Comparison of ENCODE assay signal across 17 cellular contexts in the genomic region with DNA sequence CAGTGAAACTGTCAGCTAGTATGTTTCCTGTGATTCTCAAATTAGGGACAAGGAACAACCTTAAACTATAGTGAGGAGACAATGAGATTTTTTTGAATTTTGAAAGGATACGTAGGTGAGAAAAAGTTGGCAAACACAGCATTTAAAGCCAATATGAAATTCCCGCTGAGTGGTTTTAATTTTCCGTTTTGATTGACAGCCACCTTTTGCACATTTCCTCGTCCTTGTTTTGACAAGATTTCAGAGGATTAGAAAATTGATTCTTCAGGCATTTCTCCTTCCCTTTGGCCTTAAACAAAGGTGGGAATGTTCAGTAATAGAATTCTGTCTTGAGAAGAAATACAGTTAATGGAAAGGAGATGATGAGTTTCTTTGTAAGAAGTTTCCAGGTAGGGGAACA. TPM values are rescaled to one million over a fixed set of nuclear protein-coding genes. Genes with fewer than 3 reads are reported as not detected.
DNase-seq lines count a peak whose midpoint lies in the region; ATAC-seq, FAIRE-seq and TF ChIP-seq lines count a peak whose summit lies in the region.
"Had no signal": no experiment of that assay in that cellular context is flagged by ENCODE, and none has a peak within 500 bp of the region (broad histone marks: within the 10 kb centered on the region; RNA-seq: fewer than 3 reads in every experiment).

No MANE protein-coding gene starts in this region.

- RAD21 ChIA-PET in GM12878 (lab: Charles Lee; ENCODE audit: unreplicated experiment) = no interaction called here

- H3K27me3 ChIP-seq in GM12878 (replicated peaks in 1 of 2; ENCODE audit: control insufficient read depth in 2 of 2, insufficient read depth in 2 of 2, low read length in 1 of 2) (no peaks in the 10 kb centered on the region), neural cell (ENCODE audit: insufficient read depth, low read depth, low read length) (no peaks in the 10 kb centered on the region), right atrium auricular region (no peaks in the 10 kb centered on the region)
- H3K27me3 ChIP-seq: BE2C had no signal

- no peaks in the 10 kb centered on the region for H3K36me3 ChIP-seq in HEK293 (ENCODE audit: control insufficient read depth in 2 of 2, insufficient read depth in 1 of 2, low read length in 2 of 2)
- H3K36me3 ChIP-seq in GM12878 (ENCODE audit: control insufficient read depth in 2 of 2, insufficient read depth in 2 of 2, low read length in 1 of 2) = no peaks in the 10 kb centered on the region
- H3K36me3 ChIP-seq in neural cell (ENCODE audit: insufficient read depth, low read length) = no peaks in the 10 kb centered on the region
- no peaks in the 10 kb centered on the region for H3K36me3 ChIP-seq in right atrium auricular region
- H3K36me3 ChIP-seq: BE2C had no signal

- FAIRE-seq in GM12878 (lab: Jason Lieb, UNC) = no peak
- FAIRE-seq: D721Med, GM12892 had no signal

- 70% methylated on average over 4 of the region's 4 CpGs for WGBS in GM12878 (ENCODE audit: insufficient coverage, insufficient replicate concordance, low lambda C conversion rate, missing lambda C conversion rate)

- SMC1A ChIA-PET in GM12878 (lab: Charles Lee; ENCODE audit: uncharacterized antibody, unreplicated experiment) = interaction anchor here (1.1 kb wide), 1 partner anchor 34 kb away, joined by 4 read pairs; no protein-coding TSS in a partner anchor

- TF ChIP-seq POLR2A in GM12878 (IDR thresholded peaks at IDR 0.05; ENCODE audit: low read depth, low read length) = no peak

- H3K79me2 ChIP-seq in GM12878 (ENCODE audit: control insufficient read depth, insufficient read depth, low read length) = peaks cover 54% of the 10 kb centered on the region
- H3K79me2 ChIP-seq in neural cell (replicated peaks; ENCODE audit: insufficient read depth, low read length) = peaks cover 94% of the 10 kb centered on the region

- no peaks in the 10 kb centered on the region for H3K9me2 ChIP-seq in neural cell (ENCODE audit: insufficient read depth, low read length)

- no peak overlapping the region for H3K4me2 ChIP-seq in GM12878 (ENCODE audit: control insufficient read depth, insufficient read depth)
- H3K4me2 ChIP-seq in neural cell (ENCODE audit: low read length) = peak overlapping the region; percentile 21
- H3K4me2 ChIP-seq: KMS-11 had no signal

- H2AFZ ChIP-seq in GM12878 (ENCODE audit: control insufficient read depth, low read depth, low read length) (no peak overlapping the region), neural cell (ENCODE audit: low read depth, low read length) (no peak overlapping the region)

- H4K20me1 ChIP-seq in GM12878 (ENCODE audit: control insufficient read depth, insufficient read depth) (no peaks in the 10 kb centered on the region), neural cell (ENCODE audit: insufficient read depth) (peaks cover 60% of the 10 kb centered on the region)

- in situ Hi-C loops in GM12878 (cut with MboI) = no loop called here

- TF ChIP-seq RAD21 in GM12878 (IDR thresholded peaks at IDR 0.05; ENCODE audit: insufficient read depth, low read depth, low read length) (no peak), neural cell (conservative IDR thresholded peaks at IDR 0.05) (no peak)

- H3K27ac ChIP-seq in HEK293 (ENCODE audit: extremely low read depth, low read depth, low read length) (no peak overlapping the region), GM12878 (ENCODE audit: control insufficient read depth, insufficient read depth) (no peak overlapping the region), neural cell (ENCODE audit: low read length) (no peak overlapping the region), right atrium auricular region (no peak overlapping the region)
- H3K27ac ChIP-seq: C4-2B, KMS-11 had no signal

- H3K9me3 ChIP-seq in HEK293 (ENCODE audit: control insufficient read depth, insufficient read depth, low read depth, low read length) (no peaks in the 10 kb centered on the region), GM12878 (replicated peaks; ENCODE audit: control insufficient read depth, insufficient read depth, low read length) (no peaks in the 10 kb centered on the region; the same call in 2 of the 3 replicates), neural cell (ENCODE audit: low read length) (no peaks in the 10 kb centered on the region), right atrium auricular region (no peaks in the 10 kb centered on the region)
- H3K9me3 ChIP-seq: BE2C, Caco-2 had no signal

- H3K4me3 ChIP-seq in HEK293 (ENCODE audit: low read depth, low read length) = no peak overlapping the region
- H3K4me3 ChIP-seq in GM12878 = no peak overlapping the region
- no peak overlapping the region for H3K4me3 ChIP-seq in neural cell (ENCODE audit: low read length)
- no peak overlapping the region for H3K4me3 ChIP-seq in right atrium auricular region

- H3K4me1 ChIP-seq in HEK293 (ENCODE audit: control insufficient read depth, insufficient read depth, low read length) (0 out of 2 replicates have a peak, but pooled peaks cover 12% of the 10 kb centered on the region), GM12878 (ENCODE audit: control insufficient read depth, insufficient read depth, low read length) (peaks cover 18% of the 10 kb centered on the region), right atrium auricular region (peaks cover 0 to 28% of the 10 kb centered on the region in 2 donors)

- intact Hi-C loops in GM12878 (cut with micrococcal nuclease; ENCODE audit: unreplicated experiment) = no loop called here

- no peak for DNase-seq in GM12878 (ENCODE audit: low read depth, low spot score)
- DNase-seq in GM19240 (ENCODE audit: insufficient read length, low spot score) = no peak
- no peak for DNase-seq in right atrium auricular region (ENCODE audit: low spot score)
- DNase-seq in NCI-H345 (lab: John Stamatoyannopoulos, UW) = no peak
- DNase-seq: ACHN; BE2C; Caco-2; CD4-positive, alpha-beta T cell; GOT3; H7 had no signal

- peaks cover 4% of the 10 kb centered on the region for H3F3A ChIP-seq in neural cell (ENCODE audit: insufficient read depth, low read length, poor library complexity, severe bottlenecking)

- TF ChIP-seq EP300 in GM12878 (IDR thresholded peaks at IDR 0.05; ENCODE audit: borderline replicate concordance in 1 of 2, control insufficient read depth in 1 of 2, low read depth in 2 of 2, low read length in 2 of 2) (no peak), neural cell (conservative IDR thresholded peaks at IDR 0.05; ENCODE audit: poor library complexity, severe bottlenecking) (no peak)

- CTCF ChIA-PET in HEK293 (lab: Yijun Ruan, JAX) (no interaction called here), GM12878 (lab: Yijun Ruan, JAX) (interaction anchor here (1.4 kb wide), 1 partner anchor 41 kb away, joined by 3 read pairs; no protein-coding TSS in a partner anchor)

- TF ChIP-seq CTCF in HEK293 (tag by site-specific recombination; IDR thresholded peaks at IDR 0.05) (no peak), GM12878 (IDR thresholded peaks at IDR 0.05 in 2 of 3, conservative IDR thresholded peaks at IDR 0.05 in 1 of 3; ENCODE audit: control insufficient read depth in 2 of 3, extremely low read depth in 1 of 3, insufficient read depth in 1 of 3, low read depth in 3 of 3, low read length in 3 of 3) (no peak), neural cell (IDR thresholded peaks at IDR 0.05; ENCODE audit: poor library complexity, severe bottlenecking) (no peak), right atrium auricular region (IDR thresholded peaks at IDR 0.05) (no peak)

- H3K9ac ChIP-seq in GM12878 (ENCODE audit: control insufficient read depth, insufficient read depth, low read length) (no peak overlapping the region), neural cell (ENCODE audit: low read length) (no peak overlapping the region)
- H3K9ac ChIP-seq: KMS-11 had no signal

- ATAC-seq in GM12878 (no peak), HG02623 (IDR thresholded peaks at IDR 0.05; ENCODE audit: unreplicated experiment) (no peak)

- TSS peak; percentile 7 for BruUV-seq in GM12878 (replicated peaks; lab: Mats Ljungman, UMichigan)

- POLR2A ChIA-PET in HEK293 (lab: Yijun Ruan, JAX) (no interaction called here), GM12878 (lab: Charles Lee) (interaction anchor here (0.6 kb wide), 2 partner anchors 24 to 33 kb away, joined by 3 read pairs; no protein-coding TSS in a partner anchor)

TF ChIP-seq in HEK293, 187 proteins besides CTCF, POLR2A, EP300 and RAD21 (continues in another document):
- TF ChIP-seq SCRT2 (tag by site-specific recombination; IDR thresholded peaks at IDR 0.05) = no peak

TF ChIP-seq in GM12878, 131 proteins besides CTCF, POLR2A, EP300 and RAD21 (continues in another document):
- TF ChIP-seq JUND (IDR thresholded peaks at IDR 0.05; ENCODE audit: low read depth, low read length) = no peak

TF ChIP-seq in neural cell, 6 proteins besides CTCF, POLR2A, EP300 and RAD21 (continues in another document):
- TF ChIP-seq MXI1 (conservative IDR thresholded peaks at IDR 0.05; ENCODE audit: poor library complexity, severe bottlenecking) = no peak

RNA-seq across cellular contexts. Expression of gene RAPGEF2, which starts 52.2 kb away (rescaled TPM):
- 63.3 and 67.6 TPM in 2 replicates for total RNA-seq in GM12878 (2013; cell fraction: nucleolus; rRNA removed)
- 3.7 and 5.6 TPM in 2 replicates for total RNA-seq in GM12878 (2014; rRNA removed)
- 3.9 and 4.3 TPM in 2 replicates for total RNA-seq in GM12878 (2014; rRNA removed; fragmentation: Illumina TruSeq; extraction: Trizol)
- 2.6 TPM in 2 replicates for total RNA-seq in GM12878 (2021)
- 18.5 TPM for polyA plus RNA-seq in GM12878 (2011; ENCODE audit: low read depth)
- 23.7 and 24.0 TPM in 2 replicates for polyA plus RNA-seq in GM12878 (2011; rRNA removed)
- 14.8 and 17.0 TPM in 2 replicates for polyA plus RNA-seq in GM12878 (2011; cell fraction: cytosol; rRNA removed)
- 22.8 and 28.1 TPM in 2 replicates for polyA plus RNA-seq in GM12878 (2011; cell fraction: nucleus; rRNA removed)
- 21.3 and 22.6 TPM in 2 replicates for polyA plus RNA-seq in GM12878 (2012)
- 3.9 and 4.0 TPM in 2 replicates for polyA plus RNA-seq in GM12878 (2014; fragmentation: Illumina TruSeq; extraction: Trizol)
- polyA plus RNA-seq in GM12878 (2014; fragmentation: Nextera tagmentation; extraction: Ambion mirVana) = under 1 TPM; 0.31 to 0.44 TPM
- 2.0 and 3.2 TPM in 2 replicates for polyA plus RNA-seq in GM12878 (2014; rRNA removed)
- under 1 TPM; 0.54 to 0.67 TPM for polyA plus RNA-seq in GM12878 (2016; fragmentation: Nextera tagmentation; extraction: Ambion mirVana)
- polyA minus RNA-seq in GM12878 (2011; rRNA and poly(A)+ RNA removed) = 51.5 and 62.2 TPM in 2 replicates
- 9.5 and 12.0 TPM in 2 replicates for polyA minus RNA-seq in GM12878 (2011; cell fraction: cytosol; rRNA and poly(A)+ RNA removed)
- polyA minus RNA-seq in GM12878 (2011; cell fraction: nucleus; rRNA and poly(A)+ RNA removed) = 30.8 and 41.6 TPM in 2 replicates
- 134 and 145 TPM in 2 replicates for polyA plus RNA-seq in neural cell
- 528 and 617 TPM in 2 replicates for polyA minus RNA-seq in neural cell
- total RNA-seq in right atrium auricular region = 10 to 100 TPM; 49.8 to 51.5 TPM
